9 cellular contexts compared by ENCODE assay signal in genomic region chr19:4471400-4472173, GRCh38. TPM values are rescaled to one million over a fixed set of nuclear protein-coding genes. Genes with fewer than 3 reads are reported as not detected.
DNase-seq lines count a peak whose midpoint lies in the region; ATAC-seq and TF ChIP-seq lines count a peak whose summit lies in the region.
"Had no signal": no experiment of that assay in that cellular context is flagged by ENCODE, and none has a peak within 500 bp of the region (broad histone marks: within the 10 kb centered on the region; RNA-seq: fewer than 3 reads in every experiment).

No MANE protein-coding gene starts in this region.

- peaks cover 16% of the 10 kb centered on the region for H3K4me1 ChIP-seq in lower lobe of right lung

- H3K9me3 ChIP-seq in CD4-positive, alpha-beta T cell (ENCODE audit: control insufficient read depth, low read length): no peaks in the 10 kb centered on the region
- no peaks in the 10 kb centered on the region for H3K9me3 ChIP-seq in lower lobe of right lung

- H3K27me3 Mint-ChIP-seq in CD4-positive, alpha-beta T cell: no peaks in the 10 kb centered on the region
- H3K27me3 Mint-ChIP-seq in activated CD4-positive, alpha-beta memory T cell treated with anti-CD3 and anti-CD28 coated beads, Interleukin-2, amount 10 ng/mL, durations not matched to agents 7 days and 5 days: no peaks in the 10 kb centered on the region
- H3K27me3 Mint-ChIP-seq: stimulated activated naive CD8-positive, alpha-beta T cell treated with anti-CD3 and anti-CD28 coated beads, Interleukin-15, Interleukin-2, amounts not matched to agents 100 ng/mL and 50 ng/mL, for 24 hours had no signal

- CTCF ChIA-PET in CD4-positive, alpha-beta T cell (lab: Charles Lee): interaction anchor here (0.6 to 1.3 kb wide), 6 partner anchors 52 to 484 kb away, joined by 3 to 4 read pairs (median 3); partner anchors contain the start of genes SH3GL1 and YJU2
- CTCF ChIA-PET in activated CD4-positive, alpha-beta memory T cell treated with anti-CD3 and anti-CD28 coated beads, Interleukin-2, amount 10 ng/mL, durations not matched to agents 7 days and 5 days (lab: Charles Lee): interaction anchor here (0.6 to 1.9 kb wide), 19 partner anchors 11 to 484 kb away, joined by 3 to 9 read pairs (median 4); partner anchors contain the start of genes CHAF1A, FEM1A, SH3GL1 and UBXN6

- H3K4me3 ChIP-seq in lower lobe of right lung: peak overlapping the region; percentile 83

- ATAC-seq in CD4-positive, alpha-beta T cell (ENCODE audit: poor library complexity): peak; percentile 84
- ATAC-seq in GM19463 (IDR thresholded peaks at IDR 0.05; ENCODE audit: unreplicated experiment) (peak; percentile 77), lower lobe of right lung (peak; percentile 96 to 97)

- peaks cover 22% of the 10 kb centered on the region for H3K4me1 Mint-ChIP-seq in CD4-positive, alpha-beta T cell (ENCODE audit: low read depth)
- peaks cover 27% of the 10 kb centered on the region for H3K4me1 Mint-ChIP-seq in activated CD4-positive, alpha-beta memory T cell treated with anti-CD3 and anti-CD28 coated beads, Interleukin-2, amount 10 ng/mL, durations not matched to agents 7 days and 5 days

- peaks cover 3% of the 10 kb centered on the region for H3K36me3 Mint-ChIP-seq in CD4-positive, alpha-beta T cell (ENCODE audit: low read depth)
- peaks cover 3% of the 10 kb centered on the region for H3K36me3 Mint-ChIP-seq in activated CD4-positive, alpha-beta memory T cell treated with anti-CD3 and anti-CD28 coated beads, Interleukin-2, amount 10 ng/mL, durations not matched to agents 7 days and 5 days (ENCODE audit: low read depth)

- H3K4me3 Mint-ChIP-seq in CD4-positive, alpha-beta T cell: no peak overlapping the region
- H3K4me3 Mint-ChIP-seq in activated CD4-positive, alpha-beta memory T cell treated with anti-CD3 and anti-CD28 coated beads, Interleukin-2, amount 10 ng/mL, durations not matched to agents 7 days and 5 days: no peak overlapping the region
- H3K4me3 Mint-ChIP-seq: stimulated activated naive CD8-positive, alpha-beta T cell treated with anti-CD3 and anti-CD28 coated beads, Interleukin-15, Interleukin-2, amounts not matched to agents 100 ng/mL and 50 ng/mL, for 24 hours had no signal

- peak overlapping the region; percentile 71 for H3K27ac ChIP-seq in CD4-positive, alpha-beta T cell (ENCODE audit: low read depth, low read length)
- H3K27ac ChIP-seq in lower lobe of right lung: peak overlapping the region; percentile 87

- no peak overlapping the region for H3K27ac Mint-ChIP-seq in CD4-positive, alpha-beta T cell
- H3K27ac Mint-ChIP-seq in activated CD4-positive, alpha-beta memory T cell treated with anti-CD3 and anti-CD28 coated beads, Interleukin-2, amount 10 ng/mL, durations not matched to agents 7 days and 5 days: no peak overlapping the region
- H3K27ac Mint-ChIP-seq: stimulated activated naive CD8-positive, alpha-beta T cell treated with anti-CD3 and anti-CD28 coated beads, Interleukin-15, Interleukin-2, amounts not matched to agents 100 ng/mL and 50 ng/mL, for 24 hours had no signal

- intact Hi-C loops in CD4-positive, alpha-beta T cell (cut with DNase I, micrococcal nuclease): loop anchor here (1.0 to 10.0 kb wide), 9 partner anchors 10 to 323 kb away; partner anchors contain the start of genes CHAF1A (in 2 of the 2), UBXN6 (in 2 of the 2), YJU2 (in 2 of the 2) and FEM1A (in 1 of the 2)
- intact Hi-C loops in lower lobe of right lung (cut with DNase I): no loop called here

- peaks cover 14% of the 10 kb centered on the region for H3K36me3 ChIP-seq in lower lobe of right lung

- H3K9me3 Mint-ChIP-seq in CD4-positive, alpha-beta T cell: no peaks in the 10 kb centered on the region
- no peaks in the 10 kb centered on the region for H3K9me3 Mint-ChIP-seq in activated CD4-positive, alpha-beta memory T cell treated with anti-CD3 and anti-CD28 coated beads, Interleukin-2, amount 10 ng/mL, durations not matched to agents 7 days and 5 days
- H3K9me3 Mint-ChIP-seq: stimulated activated naive CD8-positive, alpha-beta T cell treated with anti-CD3 and anti-CD28 coated beads, Interleukin-15, Interleukin-2, amounts not matched to agents 100 ng/mL and 50 ng/mL, for 24 hours had no signal

- no peak for TF ChIP-seq CTCF in CD4-positive, alpha-beta T cell (IDR thresholded peaks at IDR 0.05)
- TF ChIP-seq CTCF in lower lobe of right lung (IDR thresholded peaks at IDR 0.05): no peak

- no peaks in the 10 kb centered on the region for H3K27me3 ChIP-seq in CD4-positive, alpha-beta T cell (ENCODE audit: control insufficient read depth, insufficient read depth, low read length)
- no peaks in the 10 kb centered on the region for H3K27me3 ChIP-seq in lower lobe of right lung (ENCODE audit: low read depth)

- DNase-seq in CD4-positive, alpha-beta T cell: peak; percentile 92 to 98 (median 96)
- peak; percentile 98 for DNase-seq in HK-2 (ENCODE audit: unreplicated experiment)
- DNase-seq in NCI-H82 treated with DMSO at 0.1 percent for 48 hours (lab: John Stamatoyannopoulos, UW; ENCODE audit: unreplicated experiment): peak; percentile 100
- peak; percentile 98 for DNase-seq in activated CD4-positive, alpha-beta memory T cell treated with anti-CD3 and anti-CD28 coated beads, Interleukin-2, amount 10 ng/mL, durations not matched to agents 7 days and 5 days
- peak; percentile 93 for DNase-seq in effector CD8-positive, alpha-beta T cell (lab: John Stamatoyannopoulos, UW)
- peak; percentile 98 for DNase-seq in lower lobe of right lung
- peak; percentile 85 to 95 (median 95) for DNase-seq in stimulated activated CD4-positive, alpha-beta T cell treated with anti-CD3 and anti-CD28 coated beads, TNF-alpha, amount 100 ng/mL, for 1 hour (ENCODE audit: low read depth in 3 of 3, low spot score in 1 of 3)

- POLR2A ChIA-PET in CD4-positive, alpha-beta T cell (lab: Charles Lee): interaction anchor here (0.7 to 1.9 kb wide), 20 partner anchors 11 to 1433 kb away, joined by 3 to 36 read pairs (median 5); partner anchors contain the start of genes CHAF1A, DUS3L, EEF2 and FEM1A
- POLR2A ChIA-PET in activated CD4-positive, alpha-beta memory T cell treated with anti-CD3 and anti-CD28 coated beads, Interleukin-2, amount 10 ng/mL, durations not matched to agents 7 days and 5 days (lab: Charles Lee): interaction anchor here (0.7 to 3.7 kb wide), 20 partner anchors 8 to 709 kb away, joined by 3 to 32 read pairs (median 6); partner anchors contain the start of genes CHAF1A, DPP9, MPND and MRPL54

RNA-seq across cellular contexts. Expression of gene HDGFL2, which starts 0.5 kb away (rescaled TPM):
- total RNA-seq in CD4-positive, alpha-beta T cell: 10 to 100 TPM; 17.2 to 18.0 TPM
- total RNA-seq in activated CD4-positive, alpha-beta memory T cell treated with anti-CD3 and anti-CD28 coated beads, Interleukin-2, amount 10 ng/mL, durations not matched to agents 7 days and 5 days: 10 to 100 TPM; 47.1 to 50.6 TPM
- 29.4 TPM for total RNA-seq in lower lobe of right lung

RNA-seq across cellular contexts. Expression of gene UBXN6, which starts 14.0 kb away (rescaled TPM):
- 10 to 100 TPM; 54.5 to 58.4 TPM for total RNA-seq in CD4-positive, alpha-beta T cell
- 10 to 100 TPM; 49.6 to 50.1 TPM for total RNA-seq in activated CD4-positive, alpha-beta memory T cell treated with anti-CD3 and anti-CD28 coated beads, Interleukin-2, amount 10 ng/mL, durations not matched to agents 7 days and 5 days
- 86.1 TPM for total RNA-seq in lower lobe of right lung

RNA-seq across cellular contexts. Expression of gene PLIN4, which starts 46.7 kb away (rescaled TPM):
- not detected for total RNA-seq in CD4-positive, alpha-beta T cell
- not detected for total RNA-seq in activated CD4-positive, alpha-beta memory T cell treated with anti-CD3 and anti-CD28 coated beads, Interleukin-2, amount 10 ng/mL, durations not matched to agents 7 days and 5 days
- total RNA-seq in lower lobe of right lung: 4.6 TPM

Comparison
In these comparisons a context has a peak if more than half of its experiments do, and no peak if none do; other contexts are left out.
1. Peak in every context shown above with its lines: DNase-seq, ATAC-seq, H3K4me3 ChIP-seq and H3K27ac ChIP-seq.